Comparison of ENCODE assay signal across 9 cellular contexts in the genomic region with DNA sequence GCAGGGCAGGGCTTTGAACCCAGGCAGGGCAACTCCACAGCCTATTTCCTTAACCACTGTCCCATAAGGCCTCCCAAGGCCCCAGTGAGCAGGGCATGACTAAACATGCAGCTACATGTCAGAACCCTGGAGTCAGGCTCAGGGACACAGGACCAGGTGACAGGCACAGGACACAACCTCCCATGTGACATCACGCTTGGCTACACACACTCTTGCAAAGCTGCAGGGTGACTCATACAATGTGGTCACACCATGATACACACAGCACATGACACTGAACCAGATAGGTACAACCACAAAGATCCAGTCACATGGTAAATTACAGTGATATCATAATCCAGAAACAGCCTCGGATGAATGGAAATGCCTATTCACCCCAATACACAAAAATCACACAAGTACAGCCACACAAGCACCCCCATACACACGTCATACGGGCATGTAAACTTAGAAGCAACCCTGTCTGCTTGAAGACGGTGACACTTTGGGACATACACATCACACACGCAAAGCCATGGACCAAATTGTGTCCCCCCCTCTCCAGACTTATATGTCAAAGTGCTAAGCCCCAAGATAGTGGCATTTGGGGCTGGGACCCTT. TPM values are rescaled to one million over a fixed set of nuclear protein-coding genes. Genes with fewer than 3 reads are reported as not detected.
A peak's percentile ranks its signal among the peaks of the same experiment; 100 is the strongest.
DNase-seq lines count a peak whose midpoint lies in the region; ATAC-seq, FAIRE-seq and TF ChIP-seq lines count a peak whose summit lies in the region.
"Had no signal": no experiment of that assay in that cellular context is flagged by ENCODE, and none has a peak within 500 bp of the region (broad histone marks: within the 10 kb centered on the region; RNA-seq: fewer than 3 reads in every experiment).

No MANE protein-coding gene starts in this region.

- peaks cover 5% of the 10 kb centered on the region for H3K4me1 Mint-ChIP-seq in brain
- no peaks in the 10 kb centered on the region for H3K4me1 Mint-ChIP-seq in Caco-2 (ENCODE audit: low read depth, unreplicated experiment)

- H3K4me1 ChIP-seq in HepG2 (ENCODE audit: insufficient read depth, low read length) (no peaks in the 10 kb centered on the region), right lobe of liver (no peaks in the 10 kb centered on the region), HEK293 (ENCODE audit: control insufficient read depth, insufficient read depth, low read length) (no peaks in the 10 kb centered on the region; the same call in 1 of the 2 replicates), Caco-2 (no peaks in the 10 kb centered on the region)

- no peak for TF ChIP-seq EP300 in HepG2 (IDR thresholded peaks at IDR 0.05; ENCODE audit: low read depth in 2 of 2, low read length in 2 of 2)
- TF ChIP-seq EP300 in HepG2 (CRISPR knock-in tag; IDR thresholded peaks at IDR 0.05; ENCODE audit: borderline replicate concordance) = no peak

- DNase-seq in HepG2 (ENCODE audit: low spot score) (peak; percentile 26), right lobe of liver (no peak), LoVo (ENCODE audit: low spot score) (peak; percentile 48), urothelium cell line (ENCODE audit: low spot score) (peak; percentile 82), NCI-H1930 (lab: John Stamatoyannopoulos, UW) (no peak), Caco-2 (no peak)

- no peak overlapping the region for H3K27ac ChIP-seq in HepG2 (ENCODE audit: extremely low read length, insufficient read depth, low read length)
- no peak overlapping the region for H3K27ac ChIP-seq in right lobe of liver
- peak overlapping the region; percentile 50 for H3K27ac ChIP-seq in HEK293 (ENCODE audit: extremely low read depth, low read depth, low read length)

- peak overlapping the region in 3 of 5 experiments; percentile 13 to 94 (median 85) for H3K27ac Mint-ChIP-seq in brain
- H3K27ac Mint-ChIP-seq in Caco-2 (ENCODE audit: unreplicated experiment) = no peak overlapping the region

- in situ Hi-C loops in HepG2 (cut with HindIII; ENCODE audit: extremely low pct_ligation_motif_present, low pct_unique_long_range_greater_than_20kb) = no loop called here

- POLR2A ChIA-PET in HepG2 (lab: Yijun Ruan, JAX) = no interaction called here
- POLR2A ChIA-PET in HEK293 (lab: Yijun Ruan, JAX) = interaction anchor here (0.5 to 1.3 kb wide), 3 partner anchors 12 to 93 kb away, joined by 3 read pairs; no protein-coding TSS in a partner anchor
- POLR2A ChIA-PET in Caco-2 (lab: Charles Lee) = no interaction called here

- H3K27me3 ChIP-seq in HepG2 (ENCODE audit: control insufficient read depth in 1 of 2, insufficient read depth in 2 of 2, low read length in 2 of 2) (no peaks in the 10 kb centered on the region; a peak in 2 of 5 replicates), right lobe of liver (no peaks in the 10 kb centered on the region), Caco-2 (replicated peaks; ENCODE audit: control insufficient read depth, insufficient read depth, low read length) (no peaks in the 10 kb centered on the region)

- WGBS in HepG2 (ENCODE audit: low lambda C conversion rate) = 10% methylated on average over 5 of the region's 6 CpGs
- WGBS in right lobe of liver (ENCODE audit: insufficient coverage, low coverage, low lambda C conversion rate, missing lambda C conversion rate) = 42% methylated on average over 4 of the region's 6 CpGs

- no peaks in the 10 kb centered on the region for H3K36me3 Mint-ChIP-seq in brain
- no peaks in the 10 kb centered on the region for H3K36me3 Mint-ChIP-seq in Caco-2 (ENCODE audit: insufficient read depth, unreplicated experiment)

- H3K79me2 ChIP-seq in HepG2 (ENCODE audit: insufficient read depth, low read length) = no peaks in the 10 kb centered on the region

- FAIRE-seq in HepG2 (lab: Jason Lieb, UNC) (no peak), urothelium cell line (lab: Jason Lieb, UNC) (peak; percentile 99)

- no peak overlapping the region for H3K4me3 ChIP-seq in HepG2 (replicated peaks in 1 of 3; ENCODE audit: insufficient read depth in 1 of 3, low read depth in 2 of 3, low read length in 3 of 3)
- H3K4me3 ChIP-seq in right lobe of liver = no peak overlapping the region
- H3K4me3 ChIP-seq in HEK293 (ENCODE audit: low read depth, low read length) = no peak overlapping the region
- no peak overlapping the region for H3K4me3 ChIP-seq in Caco-2 (ENCODE audit: low read depth, low read length)

- no peak overlapping the region for H3K4me3 Mint-ChIP-seq in brain
- no peak overlapping the region for H3K4me3 Mint-ChIP-seq in Caco-2 (ENCODE audit: unreplicated experiment)

- no peak for TF ChIP-seq RAD21 in HepG2 (CRISPR knock-in tag; IDR thresholded peaks at IDR 0.05)

- BruUV-seq in HepG2 (replicated peaks; lab: Mats Ljungman, UMichigan) (no TSS peak), Caco-2 (replicated peaks; lab: Mats Ljungman, UMichigan) (no TSS peak)

- H3K4me2 ChIP-seq in HepG2 (ENCODE audit: low read depth, low read length) = no peak overlapping the region

- H4K20me1 ChIP-seq in HepG2 (ENCODE audit: insufficient read depth, low read length) = no peaks in the 10 kb centered on the region

- CTCF ChIA-PET in HepG2 (lab: Yijun Ruan, JAX; ENCODE audit: low intra/inter-chr PET ratio, low total read pairs) (no interaction called here), HEK293 (lab: Yijun Ruan, JAX) (interaction anchor here (1.1 kb wide), 2 partner anchors 9 to 193 kb away, joined by 4 to 8 read pairs; no protein-coding TSS in a partner anchor), Caco-2 (lab: Charles Lee) (no interaction called here)

- ATAC-seq in HepG2 (no peak), right lobe of liver (no peak)

- H2AFZ ChIP-seq in HepG2 (ENCODE audit: low read length) = no peak overlapping the region

- intact Hi-C loops in HepG2 (cut with micrococcal nuclease; ENCODE audit: unreplicated experiment) = no loop called here
- intact Hi-C loops in right lobe of liver (cut with DNase I) = no loop called here
- intact Hi-C loops in Caco-2 (cut with micrococcal nuclease; ENCODE audit: unreplicated experiment) = no loop called here

- no peaks in the 10 kb centered on the region for H3K36me3 ChIP-seq in HepG2 (replicated peaks in 1 of 2; ENCODE audit: control insufficient read depth in 1 of 2, insufficient read depth in 2 of 2, low read length in 2 of 2)
- H3K36me3 ChIP-seq in right lobe of liver = no peaks in the 10 kb centered on the region
- H3K36me3 ChIP-seq in HEK293 (ENCODE audit: control insufficient read depth in 2 of 2, insufficient read depth in 1 of 2, low read length in 2 of 2) = no peaks in the 10 kb centered on the region
- no peaks in the 10 kb centered on the region for H3K36me3 ChIP-seq in Caco-2 (ENCODE audit: control insufficient read depth, insufficient read depth, low read length)

- TF ChIP-seq POLR2A in HepG2 (IDR thresholded peaks at IDR 0.05; ENCODE audit: insufficient read depth in 1 of 2, low read depth in 2 of 2, low read length in 2 of 2) (no peak), right lobe of liver (IDR thresholded peaks at IDR 0.05) (no peak)

- TF ChIP-seq CTCF in HepG2 (CRISPR knock-in tag; IDR thresholded peaks at IDR 0.05) (no peak), right lobe of liver (IDR thresholded peaks at IDR 0.05) (no peak), HEK293 (tag by site-specific recombination; IDR thresholded peaks at IDR 0.05) (no peak), brain (conservative IDR thresholded peaks at IDR 0.05) (no peak), Caco-2 (IDR thresholded peaks at IDR 0.05; ENCODE audit: insufficient read depth in 1 of 2, low read depth in 1 of 2, low read length in 1 of 2, severe bottlenecking in 1 of 2, unreplicated experiment in 1 of 2) (no peak)

- H3K9ac ChIP-seq in HepG2 (ENCODE audit: insufficient read depth, low read depth, low read length) = no peak overlapping the region

- H3K9me3 Mint-ChIP-seq in brain (peaks cover 0 to 48% (median 9%) of the 10 kb centered on the region in 5 experiments), Caco-2 (ENCODE audit: unreplicated experiment) (no peaks in the 10 kb centered on the region)

- no peaks in the 10 kb centered on the region for H3K9me3 ChIP-seq in HepG2 (ENCODE audit: low read length)
- H3K9me3 ChIP-seq in right lobe of liver = no peaks in the 10 kb centered on the region
- no peaks in the 10 kb centered on the region for H3K9me3 ChIP-seq in HEK293 (ENCODE audit: control insufficient read depth, insufficient read depth, low read depth, low read length)
- no peaks in the 10 kb centered on the region for H3K9me3 ChIP-seq in Caco-2

- peaks cover 24% of the 10 kb centered on the region for H3K27me3 Mint-ChIP-seq in brain
- H3K27me3 Mint-ChIP-seq in Caco-2 (ENCODE audit: insufficient read depth, unreplicated experiment) = peaks cover 10% of the 10 kb centered on the region

RNA-seq across cellular contexts. Expression of gene KLK4, which starts 14.5 kb away (rescaled TPM):
- total RNA-seq in HepG2 (2016; rRNA removed; fragmentation: Illumina TruSeq; extraction: Trizol) = not detected in 2 replicates
- total RNA-seq in HepG2 (2016; cell fraction: cytosol; rRNA removed; fragmentation: Illumina TruSeq; extraction: Trizol; ENCODE audit: low read depth) = not detected in 2 replicates
- total RNA-seq in HepG2 (2016; cell fraction: insoluble cytoplasmic fraction; rRNA removed; fragmentation: Illumina TruSeq; extraction: Trizol) = not detected in 2 replicates
- not detected in 2 replicates for total RNA-seq in HepG2 (2016; cell fraction: membrane; rRNA removed; fragmentation: Illumina TruSeq; extraction: Trizol)
- not detected in 2 replicates for total RNA-seq in HepG2 (2016; cell fraction: nucleus; rRNA removed; fragmentation: Illumina TruSeq; extraction: Trizol)
- not detected in 2 replicates for polyA plus RNA-seq in HepG2 (2011; rRNA removed)
- polyA plus RNA-seq in HepG2 (2011; cell fraction: cytosol; rRNA removed) = not detected in 2 replicates
- not detected in 2 replicates for polyA plus RNA-seq in HepG2 (2011; cell fraction: nucleus; rRNA removed)
- not detected in 2 replicates for polyA plus RNA-seq in HepG2 (2012)
- polyA plus RNA-seq in HepG2 (2016; cell fraction: cytosol; fragmentation: Illumina TruSeq; extraction: Trizol; ENCODE audit: low read depth) = not detected in 2 replicates
- not detected in 2 replicates for polyA plus RNA-seq in HepG2 (2016; cell fraction: insoluble cytoplasmic fraction; fragmentation: Illumina TruSeq; extraction: Trizol; ENCODE audit: low read depth)
- polyA plus RNA-seq in HepG2 (2016; cell fraction: membrane; fragmentation: Illumina TruSeq; extraction: Trizol; ENCODE audit: low read depth) = not detected in 2 replicates
- not detected in 2 replicates for polyA plus RNA-seq in HepG2 (2016; cell fraction: nucleus; fragmentation: Illumina TruSeq; extraction: Trizol; ENCODE audit: insufficient read depth, low read depth)
- polyA minus RNA-seq in HepG2 (2011; rRNA and poly(A)+ RNA removed; ENCODE audit: low replicate concordance) = not detected in 2 replicates
- polyA minus RNA-seq in HepG2 (2011; cell fraction: cytosol; rRNA and poly(A)+ RNA removed) = not detected in 2 replicates
- polyA minus RNA-seq in HepG2 (2011; cell fraction: nucleus; rRNA and poly(A)+ RNA removed) = not detected in 2 replicates
- not detected for total RNA-seq in right lobe of liver
- polyA plus RNA-seq in brain (ENCODE audit: insufficient read depth, low read depth, low replicate concordance) = not detected
- total RNA-seq in Caco-2 (2022) = not detected in 2 replicates
- total RNA-seq: dermis microvascular lymphatic vessel endothelial cell had no signal

RNA-seq across cellular contexts. Expression of gene KLK2, which starts 23.5 kb away (rescaled TPM):
- total RNA-seq in HepG2 (2016; rRNA removed; fragmentation: Illumina TruSeq; extraction: Trizol) (not detected in 2 replicates), right lobe of liver (not detected), Caco-2 (2022) (not detected in 2 replicates)
- total RNA-seq in HepG2 (2016; cell fraction: cytosol; rRNA removed; fragmentation: Illumina TruSeq; extraction: Trizol; ENCODE audit: low read depth) = not detected in 2 replicates
- not detected in 2 replicates for total RNA-seq in HepG2 (2016; cell fraction: insoluble cytoplasmic fraction; rRNA removed; fragmentation: Illumina TruSeq; extraction: Trizol)
- not detected in 2 replicates for total RNA-seq in HepG2 (2016; cell fraction: membrane; rRNA removed; fragmentation: Illumina TruSeq; extraction: Trizol)
- total RNA-seq in HepG2 (2016; cell fraction: nucleus; rRNA removed; fragmentation: Illumina TruSeq; extraction: Trizol) = not detected in 2 replicates
- polyA plus RNA-seq in HepG2 (2011; rRNA removed) (0.11 TPM in 1 of 2 replicates, not detected in the other), brain (ENCODE audit: insufficient read depth, low read depth, low replicate concordance) (not detected)
- polyA plus RNA-seq in HepG2 (2011; cell fraction: cytosol; rRNA removed) = not detected in 2 replicates
- 0.31 and 0.35 TPM in 2 replicates for polyA plus RNA-seq in HepG2 (2011; cell fraction: nucleus; rRNA removed)
- polyA plus RNA-seq in HepG2 (2012) = not detected in 2 replicates
- not detected in 2 replicates for polyA plus RNA-seq in HepG2 (2016; cell fraction: cytosol; fragmentation: Illumina TruSeq; extraction: Trizol; ENCODE audit: low read depth)
- polyA plus RNA-seq in HepG2 (2016; cell fraction: insoluble cytoplasmic fraction; fragmentation: Illumina TruSeq; extraction: Trizol; ENCODE audit: low read depth) = not detected in 2 replicates
- polyA plus RNA-seq in HepG2 (2016; cell fraction: membrane; fragmentation: Illumina TruSeq; extraction: Trizol; ENCODE audit: low read depth) = not detected in 2 replicates
- not detected in 2 replicates for polyA plus RNA-seq in HepG2 (2016; cell fraction: nucleus; fragmentation: Illumina TruSeq; extraction: Trizol; ENCODE audit: insufficient read depth, low read depth)
- polyA minus RNA-seq in HepG2 (2011; rRNA and poly(A)+ RNA removed; ENCODE audit: low replicate concordance) = not detected in 2 replicates
- not detected in 2 replicates for polyA minus RNA-seq in HepG2 (2011; cell fraction: cytosol; rRNA and poly(A)+ RNA removed)
- polyA minus RNA-seq in HepG2 (2011; cell fraction: nucleus; rRNA and poly(A)+ RNA removed) = 0.37 and 0.64 TPM in 2 replicates
- total RNA-seq: dermis microvascular lymphatic vessel endothelial cell had no signal

RNA-seq across cellular contexts. Expression of gene KLK3, which starts 42.0 kb away (rescaled TPM):
- not detected in 2 replicates for total RNA-seq in HepG2 (2016; rRNA removed; fragmentation: Illumina TruSeq; extraction: Trizol)
- total RNA-seq in HepG2 (2016; cell fraction: cytosol; rRNA removed; fragmentation: Illumina TruSeq; extraction: Trizol; ENCODE audit: low read depth) = not detected in 2 replicates
- total RNA-seq in HepG2 (2016; cell fraction: insoluble cytoplasmic fraction; rRNA removed; fragmentation: Illumina TruSeq; extraction: Trizol) = not detected in 2 replicates
- total RNA-seq in HepG2 (2016; cell fraction: membrane; rRNA removed; fragmentation: Illumina TruSeq; extraction: Trizol) = not detected in 2 replicates
- not detected in 2 replicates for total RNA-seq in HepG2 (2016; cell fraction: nucleus; rRNA removed; fragmentation: Illumina TruSeq; extraction: Trizol)
- not detected in 2 replicates for polyA plus RNA-seq in HepG2 (2011; rRNA removed)
- not detected in 2 replicates for polyA plus RNA-seq in HepG2 (2011; cell fraction: cytosol; rRNA removed)
- not detected in 2 replicates for polyA plus RNA-seq in HepG2 (2011; cell fraction: nucleus; rRNA removed)
- not detected in 2 replicates for polyA plus RNA-seq in HepG2 (2012)
- not detected in 2 replicates for polyA plus RNA-seq in HepG2 (2016; cell fraction: cytosol; fragmentation: Illumina TruSeq; extraction: Trizol; ENCODE audit: low read depth)
- polyA plus RNA-seq in HepG2 (2016; cell fraction: insoluble cytoplasmic fraction; fragmentation: Illumina TruSeq; extraction: Trizol; ENCODE audit: low read depth) = not detected in 2 replicates
- polyA plus RNA-seq in HepG2 (2016; cell fraction: membrane; fragmentation: Illumina TruSeq; extraction: Trizol; ENCODE audit: low read depth) = not detected in 2 replicates
- not detected in 2 replicates for polyA plus RNA-seq in HepG2 (2016; cell fraction: nucleus; fragmentation: Illumina TruSeq; extraction: Trizol; ENCODE audit: insufficient read depth, low read depth)
- polyA minus RNA-seq in HepG2 (2011; rRNA and poly(A)+ RNA removed; ENCODE audit: low replicate concordance) = not detected in 2 replicates
- not detected in 2 replicates for polyA minus RNA-seq in HepG2 (2011; cell fraction: cytosol; rRNA and poly(A)+ RNA removed)
- not detected in 2 replicates for polyA minus RNA-seq in HepG2 (2011; cell fraction: nucleus; rRNA and poly(A)+ RNA removed)
- total RNA-seq in right lobe of liver = not detected
- not detected for polyA plus RNA-seq in brain (ENCODE audit: insufficient read depth, low read depth, low replicate concordance)
- total RNA-seq in Caco-2 (2022) = not detected in 2 replicates
- total RNA-seq: dermis microvascular lymphatic vessel endothelial cell had no signal

RNA-seq across cellular contexts. Expression of gene KLK5, which starts 56.1 kb away (rescaled TPM):
- total RNA-seq in HepG2 (2016; rRNA removed; fragmentation: Illumina TruSeq; extraction: Trizol) (not detected in 2 replicates), right lobe of liver (not detected), Caco-2 (2022) (not detected in 2 replicates)
- total RNA-seq in HepG2 (2016; cell fraction: cytosol; rRNA removed; fragmentation: Illumina TruSeq; extraction: Trizol; ENCODE audit: low read depth) = not detected in 2 replicates
- total RNA-seq in HepG2 (2016; cell fraction: insoluble cytoplasmic fraction; rRNA removed; fragmentation: Illumina TruSeq; extraction: Trizol) = not detected in 2 replicates
- not detected in 2 replicates for total RNA-seq in HepG2 (2016; cell fraction: membrane; rRNA removed; fragmentation: Illumina TruSeq; extraction: Trizol)
- not detected in 2 replicates for total RNA-seq in HepG2 (2016; cell fraction: nucleus; rRNA removed; fragmentation: Illumina TruSeq; extraction: Trizol)
- polyA plus RNA-seq in HepG2 (2011; rRNA removed) (not detected in 2 replicates), brain (ENCODE audit: insufficient read depth, low read depth, low replicate concordance) (0.68 TPM)
- not detected in 2 replicates for polyA plus RNA-seq in HepG2 (2011; cell fraction: cytosol; rRNA removed)
- polyA plus RNA-seq in HepG2 (2011; cell fraction: nucleus; rRNA removed) = not detected in 2 replicates
- not detected in 2 replicates for polyA plus RNA-seq in HepG2 (2012)
- polyA plus RNA-seq in HepG2 (2016; cell fraction: cytosol; fragmentation: Illumina TruSeq; extraction: Trizol; ENCODE audit: low read depth) = not detected in 2 replicates
- polyA plus RNA-seq in HepG2 (2016; cell fraction: insoluble cytoplasmic fraction; fragmentation: Illumina TruSeq; extraction: Trizol; ENCODE audit: low read depth) = not detected in 2 replicates
- not detected in 2 replicates for polyA plus RNA-seq in HepG2 (2016; cell fraction: membrane; fragmentation: Illumina TruSeq; extraction: Trizol; ENCODE audit: low read depth)
- polyA plus RNA-seq in HepG2 (2016; cell fraction: nucleus; fragmentation: Illumina TruSeq; extraction: Trizol; ENCODE audit: insufficient read depth, low read depth) = not detected in 2 replicates
- 0.23 TPM in 1 of 2 replicates, not detected in the other for polyA minus RNA-seq in HepG2 (2011; rRNA and poly(A)+ RNA removed; ENCODE audit: low replicate concordance)
- not detected in 2 replicates for polyA minus RNA-seq in HepG2 (2011; cell fraction: cytosol; rRNA and poly(A)+ RNA removed)
- polyA minus RNA-seq in HepG2 (2011; cell fraction: nucleus; rRNA and poly(A)+ RNA removed) = not detected in 2 replicates
- total RNA-seq: dermis microvascular lymphatic vessel endothelial cell had no signal

Comparison
In these comparisons a context has a peak if more than half of its experiments do, and no peak if none do; other contexts are left out.
1. DNase-seq: peak in HepG2 (single experiment), LoVo (single experiment) and urothelium cell line (single experiment); none in right lobe of liver (0 of 3), NCI-H1930 (0 of 2) and Caco-2 (0 of 2).
2. Of the 63 proteins assayed by ChIP-seq in both HepG2 and HEK293: peak only in HepG2: none; only in HEK293: ATF2, PATZ1, PRDM10, RBAK, SETDB1, ZBTB10 and 13 more; in both: ZBTB21; in neither: 43.